ENCODE assay signal across 1 cellular context in the genomic region with DNA sequence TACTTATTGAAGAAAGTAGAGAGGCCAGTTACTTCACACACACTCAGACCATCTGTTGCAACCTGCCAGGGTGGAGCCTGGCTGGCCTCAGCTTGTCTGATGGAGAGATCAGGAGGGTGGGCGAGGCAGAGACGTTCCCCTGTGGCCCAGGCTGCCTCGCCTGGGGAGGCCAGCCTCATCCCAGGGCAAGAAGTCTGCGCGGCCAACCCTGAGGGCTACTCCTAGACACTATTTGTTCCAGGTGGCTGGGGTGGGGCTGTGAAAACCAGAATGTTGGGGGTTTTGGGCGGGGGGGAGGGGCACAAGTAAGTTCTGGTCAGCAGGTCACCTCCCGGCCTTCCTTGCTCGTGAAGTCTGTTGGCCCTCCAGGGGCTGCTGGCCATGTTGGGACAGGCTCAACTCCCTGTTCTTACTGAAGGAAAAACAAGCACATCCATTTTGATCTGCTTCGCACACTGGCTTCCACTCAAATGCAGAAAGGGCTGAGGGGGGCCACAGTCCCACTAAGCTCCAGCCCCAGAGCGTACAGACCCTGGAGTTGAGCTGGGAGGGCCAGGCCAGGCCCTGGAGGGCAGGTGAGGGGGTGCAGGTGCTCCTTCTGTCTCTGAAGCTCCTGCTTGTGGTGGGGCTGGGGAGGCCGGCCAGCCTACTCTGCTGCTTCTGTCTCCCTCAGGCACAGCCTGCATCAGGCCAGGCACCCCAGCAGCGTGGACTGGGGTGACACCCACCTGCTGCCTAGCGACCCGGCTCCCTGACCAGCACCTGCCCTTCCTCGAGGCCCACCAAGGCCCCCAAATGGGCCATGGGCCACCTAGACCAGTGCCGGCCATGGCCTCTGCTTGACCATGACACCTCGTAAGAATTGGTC.
TF ChIP-seq lines count a peak whose summit lies in the region.

No MANE protein-coding gene starts in this region.

TF ChIP-seq in GM12878, 131 proteins besides CTCF, POLR2A, EP300 and RAD21:
- TF ChIP-seq, protein P1, sequence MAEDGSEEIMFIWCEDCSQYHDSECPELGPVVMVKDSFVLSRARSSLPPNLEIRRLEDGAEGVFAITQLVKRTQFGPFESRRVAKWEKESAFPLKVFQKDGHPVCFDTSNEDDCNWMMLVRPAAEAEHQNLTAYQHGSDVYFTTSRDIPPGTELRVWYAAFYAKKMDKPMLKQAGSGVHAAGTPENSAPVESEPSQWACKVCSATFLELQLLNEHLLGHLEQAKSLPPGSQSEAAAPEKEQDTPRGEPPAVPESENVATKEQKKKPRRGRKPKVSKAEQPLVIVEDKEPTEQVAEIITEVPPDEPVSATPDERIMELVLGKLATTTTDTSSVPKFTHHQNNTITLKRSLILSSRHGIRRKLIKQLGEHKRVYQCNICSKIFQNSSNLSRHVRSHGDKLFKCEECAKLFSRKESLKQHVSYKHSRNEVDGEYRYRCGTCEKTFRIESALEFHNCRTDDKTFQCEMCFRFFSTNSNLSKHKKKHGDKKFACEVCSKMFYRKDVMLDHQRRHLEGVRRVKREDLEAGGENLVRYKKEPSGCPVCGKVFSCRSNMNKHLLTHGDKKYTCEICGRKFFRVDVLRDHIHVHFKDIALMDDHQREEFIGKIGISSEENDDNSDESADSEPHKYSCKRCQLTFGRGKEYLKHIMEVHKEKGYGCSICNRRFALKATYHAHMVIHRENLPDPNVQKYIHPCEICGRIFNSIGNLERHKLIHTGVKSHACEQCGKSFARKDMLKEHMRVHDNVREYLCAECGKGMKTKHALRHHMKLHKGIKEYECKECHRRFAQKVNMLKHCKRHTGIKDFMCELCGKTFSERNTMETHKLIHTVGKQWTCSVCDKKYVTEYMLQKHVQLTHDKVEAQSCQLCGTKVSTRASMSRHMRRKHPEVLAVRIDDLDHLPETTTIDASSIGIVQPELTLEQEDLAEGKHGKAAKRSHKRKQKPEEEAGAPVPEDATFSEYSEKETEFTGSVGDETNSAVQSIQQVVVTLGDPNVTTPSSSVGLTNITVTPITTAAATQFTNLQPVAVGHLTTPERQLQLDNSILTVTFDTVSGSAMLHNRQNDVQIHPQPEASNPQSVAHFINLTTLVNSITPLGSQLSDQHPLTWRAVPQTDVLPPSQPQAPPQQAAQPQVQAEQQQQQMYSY (CRISPR knock-in tag; IDR thresholded peaks at IDR 0.05) = no peak
- TF ChIP-seq, protein P2, sequence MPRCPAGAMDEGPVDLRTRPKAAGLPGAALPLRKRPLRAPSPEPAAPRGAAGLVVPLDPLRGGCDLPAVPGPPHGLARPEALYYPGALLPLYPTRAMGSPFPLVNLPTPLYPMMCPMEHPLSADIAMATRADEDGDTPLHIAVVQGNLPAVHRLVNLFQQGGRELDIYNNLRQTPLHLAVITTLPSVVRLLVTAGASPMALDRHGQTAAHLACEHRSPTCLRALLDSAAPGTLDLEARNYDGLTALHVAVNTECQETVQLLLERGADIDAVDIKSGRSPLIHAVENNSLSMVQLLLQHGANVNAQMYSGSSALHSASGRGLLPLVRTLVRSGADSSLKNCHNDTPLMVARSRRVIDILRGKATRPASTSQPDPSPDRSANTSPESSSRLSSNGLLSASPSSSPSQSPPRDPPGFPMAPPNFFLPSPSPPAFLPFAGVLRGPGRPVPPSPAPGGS (IDR thresholded peaks at IDR 0.05; ENCODE audit: borderline replicate concordance, insufficient read depth, low read depth, low read length, poor library complexity, severe bottlenecking) = peak; percentile 36
TF ChIP-seq in GM12878: peak in this region for 1.
